In genomic region chr17:48376926-48377325, GRCh38 we compare ENCODE assay signal across 1 cellular context.
TF ChIP-seq lines count a peak whose summit lies in the region.

No MANE protein-coding gene starts in this region.

TF ChIP-seq in HEK293, 187 proteins besides CTCF, POLR2A, EP300 and RAD21 (continued from another document):
- TF ChIP-seq ATF2 (tag by site-specific recombination; IDR thresholded peaks at IDR 0.05; ENCODE audit: low read depth), result 0 out of 2 replicates have a peak, but pooled peaks have one; percentile 36
- no peak for TF ChIP-seq ZNF510 (tag by site-specific recombination; IDR thresholded peaks at IDR 0.05; ENCODE audit: insufficient replicate concordance)
- TF ChIP-seq ZNF571 (tag by site-specific recombination; IDR thresholded peaks at IDR 0.05), result no peak
- TF ChIP-seq ZNF664 (tag by site-specific recombination; IDR thresholded peaks at IDR 0.05), result no peak
- no peak for TF ChIP-seq ZSCAN4 (tag by site-specific recombination; IDR thresholded peaks at IDR 0.05)
- no peak for TF ChIP-seq ZNF24 (tag by site-specific recombination; IDR thresholded peaks at IDR 0.05)
